ENCODE assay signal across 20 cellular contexts in the genomic region with DNA sequence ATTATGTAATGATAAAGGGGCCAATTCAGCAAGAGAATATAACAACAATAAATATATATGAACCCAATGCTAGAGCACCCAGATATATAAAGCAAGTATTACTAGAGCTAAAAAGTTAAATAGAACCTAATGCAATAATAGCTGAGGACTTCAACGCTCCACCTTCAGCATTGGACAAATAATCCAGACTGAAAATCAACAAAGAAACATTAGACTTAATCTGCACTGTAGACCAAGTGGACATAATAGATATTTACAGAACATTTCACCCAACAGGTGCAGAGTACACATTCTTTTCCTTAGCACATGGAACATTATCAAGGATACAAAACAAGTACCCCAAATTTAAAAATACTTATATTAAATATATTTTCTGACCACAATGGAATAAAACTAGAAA.
DNase-seq lines count a peak whose midpoint lies in the region; ATAC-seq, FAIRE-seq and TF ChIP-seq lines count a peak whose summit lies in the region.
"Had no signal": no experiment of that assay in that cellular context is flagged by ENCODE, and none has a peak within 500 bp of the region (broad histone marks: within the 10 kb centered on the region; RNA-seq: fewer than 3 reads in every experiment).

No MANE protein-coding gene starts in this region.

- no peak for TF ChIP-seq CTCF in D721Med (IDR thresholded peaks at IDR 0.05; ENCODE audit: insufficient read depth, missing control alignments)

- DNase-seq in D721Med (ENCODE audit: insufficient read length, low spot score) = no peak
- DNase-seq in DMS53 (lab: John Stamatoyannopoulos, UW) = peak; percentile 20
- DNase-seq in NCI-H748 (lab: John Stamatoyannopoulos, UW; ENCODE audit: unreplicated experiment) = peak; percentile 59
- DNase-seq in NCI-H1105 (lab: John Stamatoyannopoulos, UW) = no peak
- DNase-seq: 8988T; ACHN; BE2C; C1 segment of cervical spinal cord; CD4-positive, alpha-beta memory T cell; CD4-positive, CD25-positive, alpha-beta regulatory T cell; CD8-positive, alpha-beta memory T cell; COR-L47; DMS79 treated with DMSO at 0.1 percent for 48 hours; GF-D8 had no signal

- ATAC-seq in HG03378 (IDR thresholded peaks at IDR 0.05; ENCODE audit: unreplicated experiment) (no peak), HG02571 (IDR thresholded peaks at IDR 0.05; ENCODE audit: unreplicated experiment) (no peak)

- FAIRE-seq in D721Med (lab: Jason Lieb, UNC) = peak; percentile 38
- FAIRE-seq: A204.1, G401.6, GM12891, GM19239 had no signal

Comparison
In these comparisons a context has a peak if more than half of its experiments do, and no peak if none do; other contexts are left out.
1. DNase-seq: peak in DMS53 (single experiment) and NCI-H748 (single experiment); none in D721Med (single experiment) and NCI-H1105 (single experiment).